Comparison of ENCODE assay signal across 15 cellular contexts in the genomic region with DNA sequence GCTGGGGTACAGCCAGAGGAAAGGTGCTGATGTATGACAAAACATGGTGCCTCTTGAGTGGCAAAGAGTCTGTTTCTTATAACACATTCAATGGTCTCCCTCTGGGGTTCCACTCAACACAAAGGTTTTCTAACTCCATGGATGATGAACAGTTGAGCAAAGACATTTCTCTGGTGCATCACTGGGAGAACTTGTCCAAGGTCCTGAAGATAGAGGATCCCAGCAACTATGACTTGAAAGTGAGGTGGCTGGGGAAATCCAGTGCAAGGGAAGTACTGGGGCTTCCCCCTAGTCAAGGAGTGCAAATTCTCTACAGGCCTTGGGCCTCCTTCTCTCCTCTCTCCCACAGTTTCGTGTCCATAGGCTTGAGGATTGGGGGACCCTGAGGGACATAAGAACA.
"Had no signal": no experiment of that assay in that cellular context is flagged by ENCODE, and none has a peak within 500 bp of the region (broad histone marks: within the 10 kb centered on the region; RNA-seq: fewer than 3 reads in every experiment).

No MANE protein-coding gene starts in this region.

- H3K27me3 Mint-ChIP-seq: activated naive CD8-positive, alpha-beta T cell treated with anti-CD3 and anti-CD28 coated beads, Interleukin-2, amount 50 U/mL, for 24 hours; naive B cell had no signal

- H3K4me1 Mint-ChIP-seq: activated naive CD8-positive, alpha-beta T cell treated with anti-CD3 and anti-CD28 coated beads, Interleukin-2, amount 50 U/mL, for 24 hours; naive B cell; stimulated activated effector memory CD8-positive, alpha-beta T cell treated with anti-CD3 and anti-CD28 coated beads, Interleukin-12 subunit alpha, Interleukin-12 subunit beta, amount 100 ng/mL, for 72 hours had no signal

- H3K4me1 ChIP-seq: ascending aorta, thyroid gland had no signal

- H3K36me3 Mint-ChIP-seq: naive B cell; stimulated activated effector memory CD8-positive, alpha-beta T cell treated with anti-CD3 and anti-CD28 coated beads, Interleukin-12 subunit alpha, Interleukin-12 subunit beta, amount 100 ng/mL, for 72 hours had no signal

- H3K27ac Mint-ChIP-seq: activated CD8-positive, alpha-beta T cell treated with anti-CD3 and anti-CD28 coated beads, Interleukin-2, amount 10 ng/mL, durations not matched to agents 7 days and 5 days; activated naive CD8-positive, alpha-beta T cell treated with anti-CD3 and anti-CD28 coated beads, Interleukin-2, amount 50 U/mL, for 24 hours; naive B cell; stimulated activated effector memory CD8-positive, alpha-beta T cell treated with anti-CD3 and anti-CD28 coated beads, Interleukin-12 subunit alpha, Interleukin-12 subunit beta, amount 100 ng/mL, for 72 hours; T-helper 2 cell treated with Interferon-gamma antibody and Interleukin-4, amounts not matched to agents 5 μg/mL and 100 μg/mL, for 36 hours had no signal

- ATAC-seq: activated CD8-positive, alpha-beta T cell treated with anti-CD3 and anti-CD28 coated beads, Interleukin-2, amount 10 ng/mL, durations not matched to agents 7 days and 5 days; activated naive CD8-positive, alpha-beta T cell treated with anti-CD3 and anti-CD28 coated beads, Interleukin-2, amount 50 U/mL, for 24 hours; esophagus mucosa; stimulated activated effector memory CD8-positive, alpha-beta T cell treated with anti-CD3 and anti-CD28 coated beads, Interleukin-12 subunit alpha, Interleukin-12 subunit beta, amount 100 ng/mL, for 72 hours had no signal

- H3K36me3 ChIP-seq: ascending aorta, thyroid gland had no signal

- H3K9me3 Mint-ChIP-seq: activated naive CD8-positive, alpha-beta T cell treated with anti-CD3 and anti-CD28 coated beads, Interleukin-2, amount 50 U/mL, for 24 hours; naive B cell; T-helper 2 cell treated with Interferon-gamma antibody and Interleukin-4, amounts not matched to agents 5 μg/mL and 100 μg/mL, for 36 hours had no signal

- H3K9me3 ChIP-seq: ascending aorta, thyroid gland had no signal

- H3K27me3 ChIP-seq: ascending aorta, thyroid gland had no signal

- H3K27ac ChIP-seq: ascending aorta, dorsolateral prefrontal cortex, thyroid gland had no signal

- H3K4me3 Mint-ChIP-seq: activated CD8-positive, alpha-beta T cell treated with anti-CD3 and anti-CD28 coated beads, Interleukin-2, amount 10 ng/mL, durations not matched to agents 7 days and 5 days; activated naive CD8-positive, alpha-beta T cell treated with anti-CD3 and anti-CD28 coated beads, Interleukin-2, amount 50 U/mL, for 24 hours; naive B cell; stimulated activated effector memory CD8-positive, alpha-beta T cell treated with anti-CD3 and anti-CD28 coated beads, Interleukin-12 subunit alpha, Interleukin-12 subunit beta, amount 100 ng/mL, for 72 hours; T-helper 2 cell treated with Interferon-gamma antibody and Interleukin-4, amounts not matched to agents 5 μg/mL and 100 μg/mL, for 36 hours had no signal

- H3K4me3 ChIP-seq: ascending aorta, dorsolateral prefrontal cortex, thyroid gland had no signal

- DNase-seq: activated CD4-positive, alpha-beta T cell treated with anti-CD3 and anti-CD28 coated beads for 1 hour; activated CD8-positive, alpha-beta memory T cell treated with anti-CD3 and anti-CD28 coated beads, Interleukin-2, amount 50 U/mL, for 48 hours; activated CD8-positive, alpha-beta T cell treated with anti-CD3 and anti-CD28 coated beads, Interleukin-2, amount 10 ng/mL, durations not matched to agents 7 days and 5 days; activated naive CD8-positive, alpha-beta T cell treated with anti-CD3 and anti-CD28 coated beads, Interleukin-2, amount 50 U/mL, for 24 hours; dorsolateral prefrontal cortex; glutamatergic neuron; islet precursor cell; naive B cell; posterior cingulate gyrus; SW 1271; thyroid gland had no signal
